Comparison of ENCODE assay signal across 12 cellular contexts in the genomic region with DNA sequence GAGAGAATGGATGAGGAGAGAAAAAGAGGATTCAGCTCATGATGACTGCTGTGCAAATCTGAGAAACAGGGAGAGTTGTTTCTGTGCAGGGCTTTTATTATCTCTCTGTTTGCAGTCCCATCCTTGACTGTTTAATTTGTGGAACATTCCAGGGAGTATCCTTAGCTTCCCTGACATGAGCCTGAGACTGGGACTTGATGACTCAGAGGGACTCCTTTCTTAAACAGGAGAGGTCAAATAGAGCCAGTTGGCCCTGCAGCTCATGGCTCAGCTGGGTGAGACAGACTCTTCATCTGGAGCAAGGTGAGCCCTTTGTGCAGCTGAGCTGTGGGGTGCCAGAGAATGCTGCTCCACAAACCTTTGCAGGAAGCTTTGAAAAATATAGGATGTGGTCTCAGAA. TPM values are rescaled to one million over a fixed set of nuclear protein-coding genes. Genes with fewer than 3 reads are reported as not detected.
A peak's percentile ranks its signal among the peaks of the same experiment; 100 is the strongest.
DNase-seq lines count a peak whose midpoint lies in the region; ATAC-seq and TF ChIP-seq lines count a peak whose summit lies in the region.
"Had no signal": no experiment of that assay in that cellular context is flagged by ENCODE, and none has a peak within 500 bp of the region (broad histone marks: within the 10 kb centered on the region; RNA-seq: fewer than 3 reads in every experiment).

No MANE protein-coding gene starts in this region.

- no peak overlapping the region for H3K27ac ChIP-seq in fibroblast of lung (ENCODE audit: insufficient read depth, low read length)
- no peak overlapping the region for H3K27ac ChIP-seq in neuronal stem cell (replicated peaks; ENCODE audit: low read length)
- H3K27ac ChIP-seq in dorsolateral prefrontal cortex: no peak overlapping the region
- H3K27ac ChIP-seq: WERI-Rb-1 had no signal

- H2AK5ac ChIP-seq in neuronal stem cell (ENCODE audit: low read depth, low read length): no peak overlapping the region

- no peak overlapping the region for H3K4me2 ChIP-seq in fibroblast of lung (ENCODE audit: extremely low read depth, insufficient read depth, low read length)
- no peak overlapping the region for H3K4me2 ChIP-seq in neuronal stem cell (ENCODE audit: insufficient read depth, low read length, poor library complexity, severe bottlenecking)

- ATAC-seq in HG03442 (IDR thresholded peaks at IDR 0.05; ENCODE audit: unreplicated experiment): no peak

- no peak overlapping the region for H3K14ac ChIP-seq in neuronal stem cell (ENCODE audit: low read length)

- H3K18ac ChIP-seq in neuronal stem cell (ENCODE audit: low read length): no peak overlapping the region

- no peak overlapping the region for H2BK120ac ChIP-seq in neuronal stem cell (ENCODE audit: low read depth, low read length)

- no peak overlapping the region for H3K23ac ChIP-seq in neuronal stem cell (ENCODE audit: low read depth, low read length, poor library complexity)

- H2AFZ ChIP-seq in fibroblast of lung (ENCODE audit: low read length) (no peak overlapping the region), neuronal stem cell (ENCODE audit: low read length) (peak overlapping the region; percentile 82)

- no peaks in the 10 kb centered on the region for H4K20me1 ChIP-seq in fibroblast of lung (ENCODE audit: control insufficient read depth, extremely low read depth, insufficient read depth, low read length)

- H3K4me3 ChIP-seq in fibroblast of lung (replicated peaks in 1 of 4; ENCODE audit: control extremely low read depth in 1 of 4, insufficient read depth in 1 of 4, low read depth in 3 of 4, low read length in 4 of 4): no peak overlapping the region
- H3K4me3 ChIP-seq in neuronal stem cell (ENCODE audit: low read length in 2 of 2): no peak overlapping the region
- H3K4me3 ChIP-seq in dorsolateral prefrontal cortex: no peak overlapping the region

- H2BK12ac ChIP-seq in neuronal stem cell (ENCODE audit: low read length): no peak overlapping the region

- no peaks in the 10 kb centered on the region for H3K79me2 ChIP-seq in fibroblast of lung (ENCODE audit: control insufficient read depth, insufficient read depth, low read length)

- H3K79me1 ChIP-seq in neuronal stem cell (ENCODE audit: low read depth, low read length): no peaks in the 10 kb centered on the region

- H3K36me3 ChIP-seq in fibroblast of lung (ENCODE audit: control insufficient read depth, insufficient read depth, low read length) (no peaks in the 10 kb centered on the region), neuronal stem cell (replicated peaks in 1 of 2; ENCODE audit: control insufficient read depth in 2 of 2, insufficient read depth in 2 of 2, low read length in 2 of 2) (no peaks in the 10 kb centered on the region)
- H3K36me3 ChIP-seq: WERI-Rb-1 had no signal

- DNase-seq in H4 (ENCODE audit: low spot score) (peak; percentile 21), NCI-H226 (peak; percentile 29), fibroblast of lung (ENCODE audit: low read depth in 2 of 2) (peak; percentile 52 to 53), neuronal stem cell (ENCODE audit: low spot score) (no peak), glomerular visceral epithelial cell (ENCODE audit: extremely low spot score) (no peak), dorsolateral prefrontal cortex (no peak), GM13977 (ENCODE audit: low spot score) (no peak)
- DNase-seq: caudate nucleus, left cardiac atrium, NCI-H1694 treated with DMSO at 0.1 percent for 48 hours, WERI-Rb-1 had no signal

- TF ChIP-seq CTCF in fibroblast of lung (conservative IDR thresholded peaks at IDR 0.05 in 1 of 2, IDR thresholded peaks at IDR 0.05 in 1 of 2; ENCODE audit: low read depth in 1 of 2, low read length in 2 of 2): no peak
- no peak for TF ChIP-seq CTCF in dorsolateral prefrontal cortex (IDR thresholded peaks at IDR 0.05 in 54 of 56, conservative IDR thresholded peaks at IDR 0.05 in 2 of 56; ENCODE audit: low read depth in 1 of 56, partially characterized antibody in 56 of 56)
- no peak for TF ChIP-seq CTCF in GM13977 (IDR thresholded peaks at IDR 0.05; ENCODE audit: extremely low read depth, insufficient read depth, missing control alignments)

- H2BK5ac ChIP-seq in neuronal stem cell (ENCODE audit: low read length): no peak overlapping the region

- H3K27me3 ChIP-seq in fibroblast of lung (ENCODE audit: control insufficient read depth, insufficient read depth, low read length) (no peaks in the 10 kb centered on the region), neuronal stem cell (ENCODE audit: control insufficient read depth in 3 of 3, insufficient read depth in 3 of 3, low read depth in 1 of 3, low read length in 3 of 3) (no peaks in the 10 kb centered on the region), dorsolateral prefrontal cortex (no peaks in the 10 kb centered on the region)

- H4K8ac ChIP-seq in neuronal stem cell (ENCODE audit: low read depth, low read length): no peak overlapping the region

- intact Hi-C loops in dorsolateral prefrontal cortex (cut with DNase I): no loop called here

- H3K4ac ChIP-seq in neuronal stem cell (ENCODE audit: low read length): no peak overlapping the region

- H3K9ac ChIP-seq in fibroblast of lung (ENCODE audit: insufficient read depth, low read length): no peak overlapping the region
- no peak overlapping the region for H3K9ac ChIP-seq in neuronal stem cell (ENCODE audit: low read depth, low read length, poor library complexity)

- H4K91ac ChIP-seq in neuronal stem cell (ENCODE audit: low read depth, low read length, poor library complexity): no peak overlapping the region

- in situ Hi-C loops in GM13977 (cut with MboI; ENCODE audit: low pct_unique_long_range_greater_than_20kb, low sequenced_read_pairs, unreplicated experiment): no loop called here

- no peaks in the 10 kb centered on the region for H3K9me3 ChIP-seq in fibroblast of lung (ENCODE audit: control insufficient read depth, insufficient read depth, low read depth, low read length)
- no peaks in the 10 kb centered on the region for H3K9me3 ChIP-seq in neuronal stem cell (replicated peaks in 1 of 2; ENCODE audit: control insufficient read depth in 2 of 2, insufficient read depth in 1 of 2, low read depth in 1 of 2, low read length in 2 of 2)

- H3K4me1 ChIP-seq in fibroblast of lung (ENCODE audit: control insufficient read depth, extremely low read depth, insufficient read depth, low read length): peaks cover 2% of the 10 kb centered on the region
- H3K4me1 ChIP-seq in neuronal stem cell (ENCODE audit: control insufficient read depth in 2 of 2, insufficient read depth in 1 of 2, low read depth in 1 of 2, low read length in 2 of 2): peaks cover 2 to 19% of the 10 kb centered on the region in 2 donors

- no peak overlapping the region for H2BK15ac ChIP-seq in neuronal stem cell (ENCODE audit: low read length)

RNA-seq across cellular contexts. Expression of a gene that starts 14.3 kb away (rescaled TPM):
- 2.6 and 6.3 TPM in 2 replicates for total RNA-seq in H4 (2014; rRNA removed; shearing (Covaris generic))
- total RNA-seq in fibroblast of lung (39.3 and 40.5 TPM in 2 replicates), dorsolateral prefrontal cortex (10 to 100 TPM in 119 of 120 experiments, 1 to 10 TPM in 1; 7.6 to 37.1 (median 18.6) TPM)
- polyA plus RNA-seq in fibroblast of lung: 14.4 and 15.9 TPM in 2 replicates
- 7.3 and 9.3 TPM in 2 replicates for polyA plus RNA-seq in fibroblast of lung (2012)
- polyA minus RNA-seq in fibroblast of lung (ENCODE audit: low replicate concordance): 5.0 and 6.0 TPM in 2 replicates
- 0.29 TPM for polyA plus RNA-seq in neuronal stem cell (2013, experiment 1 of 2)
- polyA plus RNA-seq in neuronal stem cell (2013, experiment 2 of 2): 0.43 TPM

Comparison
In these comparisons a context has a peak if more than half of its experiments do, and no peak if none do; other contexts are left out.
1. DNase-seq: peak in H4 (single experiment), NCI-H226 (single experiment) and fibroblast of lung (2 of 2); none in neuronal stem cell (single experiment), glomerular visceral epithelial cell (single experiment), dorsolateral prefrontal cortex (0 of 10) and GM13977 (single experiment).